8 cellular contexts compared by ENCODE assay signal in genomic region chr18:702957-703659, GRCh38. TPM values are rescaled to one million over a fixed set of nuclear protein-coding genes. Genes with fewer than 3 reads are reported as not detected.
DNase-seq lines count a peak whose midpoint lies in the region; TF ChIP-seq lines count a peak whose summit lies in the region.

No MANE protein-coding gene starts in this region.

- TF ChIP-seq CTCF in chondrocyte (IDR thresholded peaks at IDR 0.05) = no peak

- no peak overlapping the region for H3K4me3 Mint-ChIP-seq in chondrocyte (ENCODE audit: unreplicated experiment)

- no peaks in the 10 kb centered on the region for H3K9me3 Mint-ChIP-seq in chondrocyte (ENCODE audit: low read depth)

- peaks cover 3% of the 10 kb centered on the region for H3K36me3 Mint-ChIP-seq in chondrocyte (ENCODE audit: low read depth)

- peak overlapping the region; percentile 89 for H3K27ac Mint-ChIP-seq in chondrocyte (ENCODE audit: unreplicated experiment)

- peaks cover 14% of the 10 kb centered on the region for H3K4me1 Mint-ChIP-seq in chondrocyte (ENCODE audit: low read depth)

- in situ Hi-C loops in Caki2 (cut with HindIII; ENCODE audit: low pct_unique_long_range_greater_than_20kb, low sequenced_read_pairs) = no loop called here

- DNase-seq in Caki2 (ENCODE audit: low read depth) = peak; percentile 87
- DNase-seq in NOMO-1 treated with DMSO at 0.1 percent for 48 hours (lab: John Stamatoyannopoulos, UW; ENCODE audit: unreplicated experiment) = peak; percentile 94
- DNase-seq in chondrocyte (ENCODE audit: low spot score) = no peak
- DNase-seq in non-pigmented ciliary epithelial cell (ENCODE audit: low read depth) = peak; percentile 68
- no peak for DNase-seq in iPS-NIHi11 (ENCODE audit: low spot score)
- DNase-seq in SK-N-DZ (ENCODE audit: low spot score) = no peak
- no peak for DNase-seq in NCI-H2081 treated with DMSO at 0.1 percent for 48 hours (lab: John Stamatoyannopoulos, UW)
- DNase-seq in OCI-M2 (lab: John Stamatoyannopoulos, UW; ENCODE audit: unreplicated experiment) = no peak

- no peaks in the 10 kb centered on the region for H3K27me3 Mint-ChIP-seq in chondrocyte (ENCODE audit: low read depth)

RNA-seq across cellular contexts. Expression of gene ENOSF1, which starts 9.3 kb away (rescaled TPM):
- 77.6 and 79.1 TPM in 2 replicates for total RNA-seq in Caki2 (2014; rRNA removed; shearing (Covaris generic); ENCODE audit: low replicate concordance)
- 15.8 to 25.6 TPM (median 16.7 TPM) in 3 replicates for total RNA-seq in chondrocyte
- 7.3 and 8.4 TPM in 2 replicates for polyA plus RNA-seq in SK-N-DZ (2014; cell fraction: cytosol; rRNA removed)
- polyA plus RNA-seq in SK-N-DZ (2014; cell fraction: nucleus; rRNA removed) = 30.1 and 43.1 TPM in 2 replicates

RNA-seq across cellular contexts. Expression of gene TYMS, which starts 45.7 kb away (rescaled TPM):
- total RNA-seq in Caki2 (2014; rRNA removed; shearing (Covaris generic); ENCODE audit: low replicate concordance) = 169 and 173 TPM in 2 replicates
- total RNA-seq in chondrocyte = 24.7 to 49.5 TPM (median 25.1 TPM) in 3 replicates
- polyA plus RNA-seq in SK-N-DZ (2014; cell fraction: cytosol; rRNA removed) = 102 and 120 TPM in 2 replicates
- polyA plus RNA-seq in SK-N-DZ (2014; cell fraction: nucleus; rRNA removed) = 79.7 and 194 TPM in 2 replicates

Comparison
In these comparisons a context has a peak if more than half of its experiments do, and no peak if none do; other contexts are left out.
1. DNase-seq: peak in Caki2 (single experiment), NOMO-1 treated with DMSO at 0.1 percent for 48 hours (single experiment) and non-pigmented ciliary epithelial cell (single experiment); none in chondrocyte (single experiment), iPS-NIHi11 (single experiment), SK-N-DZ (single experiment), NCI-H2081 treated with DMSO at 0.1 percent for 48 hours (single experiment) and OCI-M2 (single experiment).